In the genomic region with DNA sequence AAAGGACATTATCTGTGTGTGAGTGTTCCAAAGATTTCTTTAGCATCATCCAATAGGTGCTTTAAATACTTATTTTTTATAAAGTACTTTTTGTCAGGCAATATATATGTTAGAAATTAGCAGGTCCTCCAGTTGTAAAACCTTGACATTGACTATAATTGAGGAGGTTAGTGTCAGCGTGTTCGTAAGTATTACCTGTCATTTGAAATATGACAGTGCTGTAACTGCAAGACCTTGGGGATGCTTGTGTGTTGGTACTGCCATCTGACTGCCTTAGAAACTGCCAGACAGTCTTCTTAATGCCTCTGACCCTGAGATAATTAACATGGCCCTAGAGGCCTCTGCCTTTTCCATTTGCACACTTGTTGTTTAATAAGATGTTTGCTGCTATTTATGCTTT, we compare ENCODE assay signal across 24 cellular contexts.
A peak's percentile ranks its signal among the peaks of the same experiment; 100 is the strongest.
DNase-seq lines count a peak whose midpoint lies in the region; ATAC-seq lines count a peak whose summit lies in the region.
"Had no signal": no experiment of that assay in that cellular context is flagged by ENCODE, and none has a peak within 500 bp of the region (broad histone marks: within the 10 kb centered on the region; RNA-seq: fewer than 3 reads in every experiment).

No MANE protein-coding gene starts in this region.

- no peaks in the 10 kb centered on the region for H3K4me1 Mint-ChIP-seq in activated T-cell treated with anti-CD3 and anti-CD28 coated beads, Interleukin-2, amount 50 U/mL, for 4 hours (ENCODE audit: low read depth)
- H3K4me1 Mint-ChIP-seq: CD14-positive monocyte; CD4-positive, alpha-beta memory T cell; CD4-positive, CD25-positive, alpha-beta regulatory T cell; CD8-positive, alpha-beta memory T cell had no signal

- DNase-seq in NCI-H82 (lab: John Stamatoyannopoulos, UW) (peak; percentile 10), NCI-H82 treated with DMSO at 0.1 percent for 48 hours (lab: John Stamatoyannopoulos, UW; ENCODE audit: unreplicated experiment) (no peak), NCI-H2227 treated with DMSO at 0.1 percent for 48 hours (lab: John Stamatoyannopoulos, UW) (peak; percentile 80), SK-N-DZ (ENCODE audit: low spot score) (peak; percentile 9), NCI-H1105 (lab: John Stamatoyannopoulos, UW) (no peak)
- DNase-seq in activated T-cell treated with anti-CD3 and anti-CD28 coated beads, Interleukin-2, amount 50 U/mL, for 4 hours: no peak
- DNase-seq: 8988T; ACHN; BE2C; C1 segment of cervical spinal cord; CD4-positive, alpha-beta memory T cell; CD4-positive, CD25-positive, alpha-beta regulatory T cell; CD8-positive, alpha-beta memory T cell; COR-L47; DMS 273 treated with DMSO at 0.1 percent for 48 hours; DMS153; DMS53; DMS79; DND-41; EL; GDM1 had no signal

- H3K27me3 Mint-ChIP-seq in activated T-cell treated with anti-CD3 and anti-CD28 coated beads, Interleukin-2, amount 50 U/mL, for 4 hours (ENCODE audit: low read depth): no peaks in the 10 kb centered on the region
- H3K27me3 Mint-ChIP-seq: CD4-positive, alpha-beta memory T cell; CD4-positive, CD25-positive, alpha-beta regulatory T cell; CD8-positive, alpha-beta memory T cell had no signal

- ATAC-seq in activated T-cell treated with anti-CD3 and anti-CD28 coated beads, Interleukin-2, amount 50 U/mL, for 4 hours: no peak
- no peak for ATAC-seq in GM19397 (IDR thresholded peaks at IDR 0.05; ENCODE audit: unreplicated experiment)
- ATAC-seq: GM12878 had no signal

- no peaks in the 10 kb centered on the region for H3K36me3 Mint-ChIP-seq in activated T-cell treated with anti-CD3 and anti-CD28 coated beads, Interleukin-2, amount 50 U/mL, for 4 hours (ENCODE audit: insufficient read depth)
- H3K36me3 Mint-ChIP-seq: CD14-positive monocyte; CD4-positive, alpha-beta memory T cell; CD4-positive, CD25-positive, alpha-beta regulatory T cell; CD8-positive, alpha-beta memory T cell had no signal

- H3K4me3 Mint-ChIP-seq in activated T-cell treated with anti-CD3 and anti-CD28 coated beads, Interleukin-2, amount 50 U/mL, for 4 hours: no peak overlapping the region
- H3K4me3 Mint-ChIP-seq: CD14-positive monocyte; CD4-positive, alpha-beta memory T cell; CD4-positive, CD25-positive, alpha-beta regulatory T cell; CD8-positive, alpha-beta memory T cell had no signal

- H3K9me3 Mint-ChIP-seq in activated T-cell treated with anti-CD3 and anti-CD28 coated beads, Interleukin-2, amount 50 U/mL, for 4 hours: peaks cover 9% of the 10 kb centered on the region

Comparison
In these comparisons a context has a peak if more than half of its experiments do, and no peak if none do; other contexts are left out.
1. DNase-seq: peak in NCI-H82 (single experiment), NCI-H2227 treated with DMSO at 0.1 percent for 48 hours (single experiment) and SK-N-DZ (single experiment); none in NCI-H82 treated with DMSO at 0.1 percent for 48 hours (single experiment), NCI-H1105 (single experiment) and activated T-cell treated with anti-CD3 and anti-CD28 coated beads, Interleukin-2, amount 50 U/mL, for 4 hours (single experiment).